Comparison of ENCODE assay signal across 8 cellular contexts in the genomic region with DNA sequence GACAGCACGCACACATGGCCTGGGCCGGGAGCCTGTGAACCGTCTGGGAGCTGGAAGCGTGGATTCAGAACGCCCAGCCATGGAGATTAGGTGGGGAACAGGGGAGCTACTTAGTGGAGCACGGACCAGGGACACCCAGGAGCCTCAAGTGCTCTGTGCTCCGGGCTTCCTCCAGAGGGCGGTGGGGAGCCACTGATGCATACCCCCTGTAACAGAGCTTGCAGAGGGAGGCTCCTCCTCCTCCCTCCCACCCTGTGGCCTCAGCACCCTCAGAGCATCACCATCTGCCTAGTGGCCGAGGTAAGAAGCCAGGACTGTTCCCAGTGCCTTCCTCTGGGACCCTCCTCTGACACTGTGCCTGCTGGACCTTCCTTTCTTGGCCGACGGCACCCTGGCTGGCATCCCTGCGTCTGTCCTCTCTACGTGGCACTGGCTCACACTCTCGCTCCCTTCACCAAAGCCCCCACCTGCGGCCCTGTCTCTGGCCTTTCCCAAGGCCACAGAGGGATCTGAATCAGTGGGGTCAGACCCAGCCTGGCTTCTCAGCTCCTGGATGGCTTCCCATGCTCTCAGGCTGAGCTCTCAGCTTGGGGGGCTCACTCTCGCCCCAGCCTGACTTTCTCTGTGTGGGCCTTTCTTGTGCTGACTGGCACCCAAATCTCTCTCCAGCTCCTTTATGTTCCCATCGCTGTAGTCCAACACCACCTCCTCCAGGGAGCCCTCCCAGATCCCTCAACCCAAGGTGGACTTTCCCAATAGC.
DNase-seq lines count a peak whose midpoint lies in the region; ATAC-seq and FAIRE-seq lines count a peak whose summit lies in the region.

No MANE protein-coding gene starts in this region.

- DNase-seq in GM19239 (ENCODE audit: insufficient read length, low spot score), result peak; percentile 28
- DNase-seq in NCI-H2029 treated with DMSO at 0.1 percent for 48 hours (lab: John Stamatoyannopoulos, UW), result peak; percentile 46
- DNase-seq in activated T-cell treated with anti-CD3 and anti-CD28 coated beads, Interleukin-2, amount 50 U/mL, for 1 hour, result peak; percentile 28
- DNase-seq in islet precursor cell, result peak; percentile 90
- peak in 36 of 49 donors; percentile 6 to 65 (median 32) for DNase-seq in substantia nigra (lab: John Stamatoyannopoulos, UW)
- DNase-seq in GDM1 (lab: John Stamatoyannopoulos, UW), result no peak

- no peak for FAIRE-seq in GM19239 (lab: Jason Lieb, UNC)

- H3K27ac ChIP-seq in substantia nigra (ENCODE audit: low read depth, low read length, poor library complexity, severe bottlenecking), result no peak overlapping the region

- ATAC-seq in HG03442 (IDR thresholded peaks at IDR 0.05; ENCODE audit: unreplicated experiment) (no peak), HG03045 (IDR thresholded peaks at IDR 0.05; ENCODE audit: unreplicated experiment) (no peak)
